In genomic region chr9:122223435-122223834, GRCh38 we compare ENCODE assay signal across 18 cellular contexts. TPM values are rescaled to one million over a fixed set of nuclear protein-coding genes. Genes with fewer than 3 reads are reported as not detected.
A peak's percentile ranks its signal among the peaks of the same experiment; 100 is the strongest.
DNase-seq lines count a peak whose midpoint lies in the region; ATAC-seq, FAIRE-seq and TF ChIP-seq lines count a peak whose summit lies in the region.
"Had no signal": no experiment of that assay in that cellular context is flagged by ENCODE, and none has a peak within 500 bp of the region (broad histone marks: within the 10 kb centered on the region; RNA-seq: fewer than 3 reads in every experiment).

No MANE protein-coding gene starts in this region.

- peaks cover 4 to 14% of the 10 kb centered on the region in 2 experiments; a peak in 3 of 5 replicates for H3K27me3 ChIP-seq in K562 (ENCODE audit: control insufficient read depth in 2 of 2, insufficient read depth in 2 of 2, low read length in 2 of 2)

- no peak for TF ChIP-seq RAD21 in K562 (CRISPR knock-in tag; conservative IDR thresholded peaks at IDR 0.05 in 1 of 2, IDR thresholded peaks at IDR 0.05 in 1 of 2)

- TF ChIP-seq EP300 in K562 (IDR thresholded peaks at IDR 0.05; ENCODE audit: low read length): no peak

- H3K27ac ChIP-seq in K562 (ENCODE audit: extremely low read depth, low read depth, low read length): no peak overlapping the region
- H3K27ac ChIP-seq: KMS-11 had no signal

- TF ChIP-seq CTCF in CD14-positive monocyte (IDR thresholded peaks at IDR 0.05): no peak
- TF ChIP-seq CTCF in K562 (IDR thresholded peaks at IDR 0.05 in 2 of 3, conservative IDR thresholded peaks at IDR 0.05 in 1 of 3; ENCODE audit: insufficient read depth in 2 of 3, low read depth in 1 of 3, low read length in 3 of 3): no peak
- no peak for TF ChIP-seq CTCF in GM13976 (IDR thresholded peaks at IDR 0.05; ENCODE audit: borderline replicate concordance, control extremely low read depth, extremely low read depth, insufficient read depth, missing control alignments)

- CTCF ChIA-PET in K562 (lab: Yijun Ruan, JAX; ENCODE audit: low intra/inter-chr PET ratio): no interaction called here

- no peaks in the 10 kb centered on the region for H3K36me3 ChIP-seq in K562 (ENCODE audit: control insufficient read depth, insufficient read depth, low read length)

- H3K4me2 ChIP-seq in K562 (ENCODE audit: insufficient read depth, low read length): no peak overlapping the region
- H3K4me2 ChIP-seq: KMS-11 had no signal

- DNase-seq in CD14-positive monocyte (ENCODE audit: low spot score) (no peak), K562 (ENCODE audit: extremely low read depth in 1 of 4, low spot score in 3 of 4) (no peak), epidermal melanocyte (ENCODE audit: insufficient read length, low spot score) (peak; percentile 9), sciatic nerve (ENCODE audit: low spot score) (peak; percentile 10), mucosa of gallbladder (ENCODE audit: low spot score) (no peak), GM13976 (ENCODE audit: low spot score) (no peak)
- DNase-seq in stimulated activated CD4-positive, alpha-beta T cell treated with anti-CD3 and anti-CD28 coated beads, Interleukin-4, amount 100 ng/mL, for 24 hours: no peak
- DNase-seq: 8988T; AML-193; C1 segment of cervical spinal cord; CD4-positive, alpha-beta memory T cell; COR-L47; DMS53; GF-D8 had no signal

- TF ChIP-seq POLR2A in K562 (conservative IDR thresholded peaks at IDR 0.05): no peak

- H3K4me3 Mint-ChIP-seq in CD14-positive monocyte: peak overlapping the region; percentile 62 to 83
- H3K4me3 Mint-ChIP-seq: IgD-negative memory B cell had no signal

- in situ Hi-C loops in K562 (cut with MboI): loop anchor here (10.0 kb wide), 1 partner anchor 1959 kb away; no protein-coding TSS in a partner anchor
- in situ Hi-C loops in GM13976 (cut with MboI; ENCODE audit: low sequenced_read_pairs, unreplicated experiment): no loop called here

- no peak overlapping the region for H3K9ac ChIP-seq in K562 (ENCODE audit: insufficient read depth in 1 of 2, low read depth in 2 of 2, low read length in 2 of 2)
- H3K9ac ChIP-seq: KMS-11 had no signal

- H3K4me1 ChIP-seq in K562 (replicated peaks in 1 of 2; ENCODE audit: control insufficient read depth in 2 of 2, insufficient read depth in 2 of 2, low read length in 2 of 2): peaks cover 13 to 39% of the 10 kb centered on the region in 2 experiments

- POLR2A ChIA-PET in K562 (lab: Yijun Ruan, JAX): interaction anchor here (0.6 to 1.1 kb wide), 3 partner anchors 22 to 319 kb away, joined by 3 to 5 read pairs (median 4); no protein-coding TSS in a partner anchor

- no peak; the same call in 2 of the 3 replicates for ATAC-seq in K562
- ATAC-seq in sciatic nerve: no peak

- H3K9me1 ChIP-seq in K562 (ENCODE audit: control insufficient read depth, insufficient read depth, low read length): no peaks in the 10 kb centered on the region

- FAIRE-seq in K562 (lab: Jason Lieb, UNC): no peak
- FAIRE-seq: GM18507 had no signal

- H3K4me1 Mint-ChIP-seq in CD14-positive monocyte: peaks cover 40% of the 10 kb centered on the region

- intact Hi-C loops in CD14-positive monocyte (cut with micrococcal nuclease) (no loop called here), K562 (cut with micrococcal nuclease) (no loop called here), sciatic nerve (cut with DNase I) (no loop called here)

- peaks cover 68 to 88% (median 77%) of the 10 kb centered on the region in 3 donors for H3K27me3 Mint-ChIP-seq in CD14-positive monocyte (ENCODE audit: low read depth in 3 of 3)

- WGBS in K562 (ENCODE audit: insufficient coverage, low coverage, missing lambda C conversion rate): 24% methylated on average over 3 of the region's 5 CpGs

- no peaks in the 10 kb centered on the region for H4K20me1 ChIP-seq in K562 (replicated peaks; ENCODE audit: control insufficient read depth, insufficient read depth, low read length)

- H3K4me3 ChIP-seq in K562: no peak overlapping the region

- peak overlapping the region in 1 of 7 donors; percentile 26 for H3K27ac Mint-ChIP-seq in CD14-positive monocyte
- H3K27ac Mint-ChIP-seq: IgD-negative memory B cell had no signal

- no TSS peak for BruUV-seq in K562 (replicated peaks; lab: Mats Ljungman, UMichigan)

- no peaks in the 10 kb centered on the region for H3K79me2 ChIP-seq in K562 (ENCODE audit: control insufficient read depth, insufficient read depth, low read length)

- H3K36me3 Mint-ChIP-seq in CD14-positive monocyte: peaks cover 0 to 5% of the 10 kb centered on the region in 2 donors
- H3K36me3 Mint-ChIP-seq: CD4-positive, alpha-beta memory T cell; IgD-negative memory B cell had no signal

- peaks cover 2% of the 10 kb centered on the region; the same call in 1 of the 2 replicates for H3K9me3 ChIP-seq in K562 (replicated peaks; ENCODE audit: control insufficient read depth, insufficient read depth, low read depth, low read length)

- peak overlapping the region; percentile 7; the same call in 1 of the 2 replicates for H2AFZ ChIP-seq in K562 (ENCODE audit: low read depth, low read length)

- H3K9me3 Mint-ChIP-seq in CD14-positive monocyte: peaks cover 3 to 25% (median 16%) of the 10 kb centered on the region in 7 donors
- H3K9me3 Mint-ChIP-seq: CD4-positive, alpha-beta memory T cell; IgD-negative memory B cell had no signal

TF ChIP-seq in K562, 482 proteins besides CTCF, POLR2A, EP300 and RAD21 (continues in another document):
- no peak for TF ChIP-seq YY1 (IDR thresholded peaks at IDR 0.05; ENCODE audit: borderline replicate concordance in 1 of 3, control insufficient read depth in 1 of 3, extremely low read depth in 1 of 3, insufficient read depth in 3 of 3, insufficient read length in 1 of 3, insufficient replicate concordance in 2 of 3, low read depth in 1 of 3, low read length in 2 of 3)

RNA-seq across cellular contexts. Expression of gene LHX6, which starts 5.3 kb away (rescaled TPM):
- polyA plus RNA-seq in CD14-positive monocyte (not detected), K562 (2011; rRNA removed) (7.9 and 9.4 TPM in 2 replicates), K562 (2014; fragmentation: Illumina TruSeq; extraction: Trizol) (9.5 and 14.8 TPM in 2 replicates), K562 (2014; fragmentation: Nextera tagmentation; extraction: Ambion mirVana) (1 to 10 TPM; 2.8 to 3.4 TPM), K562 (2014; rRNA removed) (12.0 and 20.9 TPM in 2 replicates)
- total RNA-seq in K562 (2011; cell fraction: chromatin; rRNA removed; ENCODE audit: low replicate concordance): 9.0 and 14.1 TPM in 2 replicates
- 10.5 and 14.0 TPM in 2 replicates for total RNA-seq in K562 (2011; cell fraction: nucleolus; rRNA removed)
- 10.1 and 17.3 TPM in 2 replicates for total RNA-seq in K562 (2011; cell fraction: nucleoplasm; rRNA removed)
- total RNA-seq in K562 (2014; rRNA removed) (16.3 and 23.8 TPM in 2 replicates), K562 (2014; rRNA removed; fragmentation: Illumina TruSeq; extraction: Trizol) (5.1 and 5.4 TPM in 2 replicates), K562 (2015; rRNA removed; fragmentation: Illumina TruSeq; extraction: Trizol) (7.1 and 8.3 TPM in 2 replicates), K562 (2021) (13.4 and 14.0 TPM in 2 replicates), sciatic nerve (11.5 TPM), mucosa of gallbladder (4.5 TPM)
- polyA plus RNA-seq in K562 (2011; cell fraction: cytosol; rRNA removed): 7.8 and 18.0 TPM in 2 replicates
- 10.5 and 16.5 TPM in 2 replicates for polyA plus RNA-seq in K562 (2011; cell fraction: nucleus; rRNA removed)
- 5.0 and 9.0 TPM in 2 replicates for polyA plus RNA-seq in K562 (2012)
- 5.1 and 5.6 TPM in 2 replicates for polyA minus RNA-seq in K562 (2011; rRNA and poly(A)+ RNA removed)
- polyA minus RNA-seq in K562 (2011; cell fraction: cytosol; rRNA and poly(A)+ RNA removed): 4.7 and 8.4 TPM in 2 replicates
- polyA minus RNA-seq in K562 (2011; cell fraction: nucleus; rRNA and poly(A)+ RNA removed): 5.2 and 6.5 TPM in 2 replicates
- total RNA-seq: CD4-positive, alpha-beta memory T cell; HT-29 had no signal
- polyA plus RNA-seq: CD4-positive, alpha-beta memory T cell; IgD-negative memory B cell had no signal

RNA-seq across cellular contexts. Expression of gene RBM18, which starts 41.2 kb away (rescaled TPM):
- 10 to 100 TPM; 25.3 to 26.3 TPM for polyA plus RNA-seq in CD14-positive monocyte
- total RNA-seq in K562 (2011; cell fraction: chromatin; rRNA removed; ENCODE audit: low replicate concordance): 4.5 and 12.6 TPM in 2 replicates
- total RNA-seq in K562 (2011; cell fraction: nucleolus; rRNA removed): 3.5 and 3.7 TPM in 2 replicates
- 5.8 and 9.0 TPM in 2 replicates for total RNA-seq in K562 (2011; cell fraction: nucleoplasm; rRNA removed)
- total RNA-seq in K562 (2014; rRNA removed): 7.4 and 7.9 TPM in 2 replicates
- 24.5 and 25.2 TPM in 2 replicates for total RNA-seq in K562 (2014; rRNA removed; fragmentation: Illumina TruSeq; extraction: Trizol)
- 14.6 and 16.3 TPM in 2 replicates for total RNA-seq in K562 (2015; rRNA removed; fragmentation: Illumina TruSeq; extraction: Trizol)
- total RNA-seq in K562 (2021): 34.0 and 36.4 TPM in 2 replicates
- 46.5 and 61.7 TPM in 2 replicates for polyA plus RNA-seq in K562 (2011; rRNA removed)
- polyA plus RNA-seq in K562 (2011; cell fraction: cytosol; rRNA removed): 8.2 and 10.9 TPM in 2 replicates
- 6.1 and 11.3 TPM in 2 replicates for polyA plus RNA-seq in K562 (2011; cell fraction: nucleus; rRNA removed)
- 22.9 and 29.0 TPM in 2 replicates for polyA plus RNA-seq in K562 (2012)
- polyA plus RNA-seq in K562 (2014; fragmentation: Illumina TruSeq; extraction: Trizol): 39.6 and 41.8 TPM in 2 replicates
- polyA plus RNA-seq in K562 (2014; fragmentation: Nextera tagmentation; extraction: Ambion mirVana): 10 to 100 TPM; 84.1 to 86.3 TPM
- 20.0 and 26.5 TPM in 2 replicates for polyA plus RNA-seq in K562 (2014; rRNA removed)
- 29.0 and 32.7 TPM in 2 replicates for polyA minus RNA-seq in K562 (2011; rRNA and poly(A)+ RNA removed)
- polyA minus RNA-seq in K562 (2011; cell fraction: cytosol; rRNA and poly(A)+ RNA removed): 6.8 and 12.9 TPM in 2 replicates
- 2.4 and 4.9 TPM in 2 replicates for polyA minus RNA-seq in K562 (2011; cell fraction: nucleus; rRNA and poly(A)+ RNA removed)
- total RNA-seq in sciatic nerve: 16.0 TPM
- 21.3 TPM for total RNA-seq in mucosa of gallbladder

RNA-seq across cellular contexts. Expression of gene MRRF, which starts 41.2 kb away (rescaled TPM):
- 10 to 100 TPM; 16.0 to 16.2 TPM for polyA plus RNA-seq in CD14-positive monocyte
- 118 and 197 TPM in 2 replicates for total RNA-seq in K562 (2011; cell fraction: chromatin; rRNA removed; ENCODE audit: low replicate concordance)
- total RNA-seq in K562 (2011; cell fraction: nucleolus; rRNA removed): 66.7 and 74.3 TPM in 2 replicates
- total RNA-seq in K562 (2011; cell fraction: nucleoplasm; rRNA removed): 91.3 and 97.5 TPM in 2 replicates
- 53.6 and 57.9 TPM in 2 replicates for total RNA-seq in K562 (2014; rRNA removed)
- 81.2 and 89.5 TPM in 2 replicates for total RNA-seq in K562 (2014; rRNA removed; fragmentation: Illumina TruSeq; extraction: Trizol)
- 65.7 and 70.8 TPM in 2 replicates for total RNA-seq in K562 (2015; rRNA removed; fragmentation: Illumina TruSeq; extraction: Trizol)
- 49.0 and 55.0 TPM in 2 replicates for total RNA-seq in K562 (2021)
- 101 and 105 TPM in 2 replicates for polyA plus RNA-seq in K562 (2011; rRNA removed)
- polyA plus RNA-seq in K562 (2011; cell fraction: cytosol; rRNA removed): 32.0 and 54.7 TPM in 2 replicates
- 155 and 246 TPM in 2 replicates for polyA plus RNA-seq in K562 (2011; cell fraction: nucleus; rRNA removed)
- 45.7 and 52.4 TPM in 2 replicates for polyA plus RNA-seq in K562 (2012)
- polyA plus RNA-seq in K562 (2014; fragmentation: Illumina TruSeq; extraction: Trizol): 81.3 and 93.1 TPM in 2 replicates
- 10 to 100 TPM; 78.6 to 95.1 TPM for polyA plus RNA-seq in K562 (2014; fragmentation: Nextera tagmentation; extraction: Ambion mirVana)
- 80.2 and 86.8 TPM in 2 replicates for polyA plus RNA-seq in K562 (2014; rRNA removed)
- polyA minus RNA-seq in K562 (2011; rRNA and poly(A)+ RNA removed): 103 and 108 TPM in 2 replicates
- polyA minus RNA-seq in K562 (2011; cell fraction: cytosol; rRNA and poly(A)+ RNA removed): 34.3 and 46.7 TPM in 2 replicates
- 56.1 and 91.1 TPM in 2 replicates for polyA minus RNA-seq in K562 (2011; cell fraction: nucleus; rRNA and poly(A)+ RNA removed)
- 25.9 TPM for total RNA-seq in sciatic nerve
- total RNA-seq in mucosa of gallbladder: 26.3 TPM

Comparison
In these comparisons a context has a peak if more than half of its experiments do, and no peak if none do; other contexts are left out.
1. DNase-seq: peak in epidermal melanocyte (single experiment) and sciatic nerve (single experiment); none in CD14-positive monocyte (single experiment), K562 (0 of 4), mucosa of gallbladder (single experiment), stimulated activated CD4-positive, alpha-beta T cell treated with anti-CD3 and anti-CD28 coated beads, Interleukin-4, amount 100 ng/mL, for 24 hours (single experiment) and GM13976 (single experiment).